1 cellular context compared by ENCODE assay signal in genomic region chr14:72155379-72155993, GRCh38.
TF ChIP-seq lines count a peak whose summit lies in the region.

No MANE protein-coding gene starts in this region.

TF ChIP-seq in GM12878, 131 proteins besides CTCF, POLR2A, EP300 and RAD21 (continued from another document and continues in another):
- peak; percentile 90; the same call in 1 of the 2 replicates for TF ChIP-seq ZNF592 (IDR thresholded peaks at IDR 0.05)
- TF ChIP-seq CREB1 (IDR thresholded peaks at IDR 0.05; ENCODE audit: low read depth), result peak; percentile 82
- TF ChIP-seq ZNF274 (IDR thresholded peaks at IDR 0.05; ENCODE audit: insufficient read depth, insufficient read length), result no peak
- TF ChIP-seq PAX8 (IDR thresholded peaks at IDR 0.05), result no peak
- TF ChIP-seq POU2F2 (IDR thresholded peaks at IDR 0.05; ENCODE audit: borderline replicate concordance, low read depth, low read length), result peak; percentile 72; the same call in 1 of the 3 replicates
- TF ChIP-seq ATF2 (IDR thresholded peaks at IDR 0.05; ENCODE audit: low read length), result peak; percentile 87
- TF ChIP-seq TCF7 (IDR thresholded peaks at IDR 0.05; ENCODE audit: borderline replicate concordance), result peak; percentile 99
- TF ChIP-seq TCF12 (IDR thresholded peaks at IDR 0.05; ENCODE audit: low read depth, low read length), result 0 out of 2 replicates have a peak, but pooled peaks have one; percentile 30
- TF ChIP-seq ZNF24 (IDR thresholded peaks at IDR 0.05), result peak; percentile 77; the same call in 1 of the 2 replicates
- TF ChIP-seq FOS (IDR thresholded peaks at IDR 0.05; ENCODE audit: borderline replicate concordance, extremely low read depth, insufficient read length), result no peak
- peak; percentile 100 for TF ChIP-seq NR2F1 (conservative IDR thresholded peaks at IDR 0.05)
- no peak for TF ChIP-seq NFXL1 (IDR thresholded peaks at IDR 0.05; ENCODE audit: borderline replicate concordance)
- 0 out of 2 replicates have a peak, but pooled peaks have one; percentile 61 for TF ChIP-seq ZSCAN29 (IDR thresholded peaks at IDR 0.05)
- TF ChIP-seq NFIC (IDR thresholded peaks at IDR 0.05; ENCODE audit: low read depth, low read length), result peak; percentile 99
- TF ChIP-seq FOXM1 (IDR thresholded peaks at IDR 0.05; ENCODE audit: low read depth, low read length), result peak; percentile 98; the same call in 1 of the 2 replicates
- TF ChIP-seq NRF1 (conservative IDR thresholded peaks at IDR 0.05; ENCODE audit: low read depth, low read length), result no peak
- no peak for TF ChIP-seq HCFC1 (IDR thresholded peaks at IDR 0.05; ENCODE audit: low read length)
- TF ChIP-seq ZBTB4 (CRISPR knock-in tag; IDR thresholded peaks at IDR 0.05), result no peak
- no peak for TF ChIP-seq ATF3 (IDR thresholded peaks at IDR 0.05; ENCODE audit: borderline replicate concordance, extremely low read depth, low read depth, low read length)
- TF ChIP-seq POLR2AphosphoS2 (IDR thresholded peaks at IDR 0.05; ENCODE audit: low read depth, low read length), result no peak
- TF ChIP-seq NR2C1 (IDR thresholded peaks at IDR 0.05), result 0 out of 2 replicates have a peak, but pooled peaks have one; percentile 48
- TF ChIP-seq BRCA1 (IDR thresholded peaks at IDR 0.05; ENCODE audit: low read depth, low read length), result no peak
- peak; percentile 89 for TF ChIP-seq PAX5 (IDR thresholded peaks at IDR 0.05; ENCODE audit: borderline replicate concordance, low read depth, low read length)
- TF ChIP-seq BCL11A (IDR thresholded peaks at IDR 0.05; ENCODE audit: low read depth, low read length), result peak; percentile 100
- no peak for TF ChIP-seq HDAC2 (IDR thresholded peaks at IDR 0.05)
- TF ChIP-seq ASH2L (IDR thresholded peaks at IDR 0.05; ENCODE audit: borderline replicate concordance, low read depth), result no peak
- TF ChIP-seq YBX1 (IDR thresholded peaks at IDR 0.05), result no peak
- no peak for TF ChIP-seq MAX (IDR thresholded peaks at IDR 0.05; ENCODE audit: low read depth, low read length)
- TF ChIP-seq RFX5 (IDR thresholded peaks at IDR 0.05; ENCODE audit: low read depth, low read length), result no peak
- TF ChIP-seq ZNF384 (IDR thresholded peaks at IDR 0.05; ENCODE audit: borderline replicate concordance, low read depth, low read length), result no peak
- no peak for TF ChIP-seq CUX1 (IDR thresholded peaks at IDR 0.05; ENCODE audit: insufficient replicate concordance, low read depth, low read length)
- no peak for TF ChIP-seq ELK1 (IDR thresholded peaks at IDR 0.05; ENCODE audit: low read depth, low read length)
- TF ChIP-seq SRF (IDR thresholded peaks at IDR 0.05; ENCODE audit: low read depth in 2 of 2, low read length in 2 of 2), result peak in 1 of 2 experiments; percentile 89; a peak in 2 of 4 replicates
- no peak for TF ChIP-seq E4F1 (IDR thresholded peaks at IDR 0.05; ENCODE audit: borderline replicate concordance, partially characterized antibody)
- TF ChIP-seq MXI1 (IDR thresholded peaks at IDR 0.05; ENCODE audit: low read depth, low read length), result no peak
- TF ChIP-seq RUNX3 (IDR thresholded peaks at IDR 0.05; ENCODE audit: low read length), result peak; percentile 100
- peak; percentile 37 for TF ChIP-seq MEF2B (IDR thresholded peaks at IDR 0.05; ENCODE audit: partially characterized antibody, poor library complexity, severe bottlenecking)
- 0 out of 2 replicates have a peak, but pooled peaks have one; percentile 36 for TF ChIP-seq RCOR1 (conservative IDR thresholded peaks at IDR 0.05; ENCODE audit: low read depth, low read length)
- TF ChIP-seq SMAD5 (IDR thresholded peaks at IDR 0.05; ENCODE audit: low read depth), result no peak
- TF ChIP-seq ZNF622 (IDR thresholded peaks at IDR 0.05), result no peak
- no peak for TF ChIP-seq SREBF1 (IDR thresholded peaks at IDR 0.05; ENCODE audit: low read length)
- no peak for TF ChIP-seq EZH2 (IDR thresholded peaks at IDR 0.05; ENCODE audit: borderline replicate concordance, control insufficient read depth, low read depth, low read length)
- 0 out of 2 replicates have a peak, but pooled peaks have one; percentile 40 for TF ChIP-seq GATAD2B (conservative IDR thresholded peaks at IDR 0.05; ENCODE audit: low read depth)
- TF ChIP-seq SMC3 (IDR thresholded peaks at IDR 0.05; ENCODE audit: borderline replicate concordance, low read length), result no peak
